8 cellular contexts compared by ENCODE assay signal in the genomic region with DNA sequence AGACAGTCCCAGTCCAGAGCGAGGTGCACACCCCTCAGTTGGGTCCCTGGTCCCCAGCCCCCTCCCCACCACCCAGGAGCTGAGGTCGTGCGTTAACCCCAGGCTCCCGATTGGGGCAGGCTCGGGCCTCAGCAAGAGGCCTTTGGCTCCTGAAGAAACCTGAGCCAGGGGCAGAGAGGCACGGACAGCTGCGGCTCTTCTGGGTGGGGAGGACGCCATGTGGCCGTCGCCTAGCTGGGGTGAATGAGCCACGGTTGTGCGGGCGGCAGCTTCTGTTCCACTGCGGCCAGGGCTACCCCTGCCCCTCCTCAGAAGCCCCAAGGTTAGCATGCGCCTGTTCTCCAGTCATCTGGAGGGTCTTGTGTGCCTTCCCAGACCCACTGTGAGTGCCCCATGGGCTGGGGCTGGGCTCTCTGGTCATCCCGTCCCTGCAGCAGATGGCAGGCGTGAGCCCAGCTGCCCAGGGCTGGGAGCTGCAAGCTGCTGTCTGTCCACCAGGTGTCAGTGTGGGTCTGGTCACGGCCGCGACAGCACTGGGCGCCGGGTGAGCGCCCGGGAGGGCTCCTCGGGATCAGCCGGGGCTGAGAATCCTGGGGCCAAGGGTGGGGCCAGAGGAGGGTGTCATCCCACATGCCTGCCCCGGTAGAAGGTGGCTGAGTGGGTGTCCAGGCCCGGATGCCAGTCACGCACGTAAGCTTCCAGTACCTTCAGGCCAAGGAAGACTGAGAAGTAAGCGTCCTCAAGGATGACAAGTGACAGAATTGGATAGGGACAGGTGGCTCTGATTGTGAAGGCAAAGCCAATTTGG. TPM values are rescaled to one million over a fixed set of nuclear protein-coding genes. Genes with fewer than 3 reads are reported as not detected.
DNase-seq lines count a peak whose midpoint lies in the region; ATAC-seq and TF ChIP-seq lines count a peak whose summit lies in the region.

No MANE protein-coding gene starts in this region.

- TF ChIP-seq CTCF in GM12872 (IDR thresholded peaks at IDR 0.05; ENCODE audit: insufficient read depth, low read depth, low read length) (peak; percentile 84), epithelial cell of proximal tubule (conservative IDR thresholded peaks at IDR 0.05; ENCODE audit: low read depth, low read length) (peak; percentile 77)

- H3K27ac Mint-ChIP-seq in naive B cell: no peak overlapping the region
- no peak overlapping the region for H3K27ac Mint-ChIP-seq in stimulated activated naive B cell treated with anti-CD40 and anti-IgM and Interleukin-4, amounts not matched to agents 10 μg/mL and 1 μg/mL and 100 μg/mL, for 72 hours

- no peaks in the 10 kb centered on the region for H3K4me1 Mint-ChIP-seq in naive B cell
- H3K4me1 Mint-ChIP-seq in stimulated activated naive B cell treated with anti-CD40 and anti-IgM and Interleukin-4, amounts not matched to agents 10 μg/mL and 1 μg/mL and 100 μg/mL, for 72 hours: no peaks in the 10 kb centered on the region

- H3K4me3 ChIP-seq in epithelial cell of proximal tubule (ENCODE audit: low read depth, low read length): no peak overlapping the region

- H3K36me3 Mint-ChIP-seq in naive B cell: no peaks in the 10 kb centered on the region
- H3K36me3 Mint-ChIP-seq in stimulated activated naive B cell treated with anti-CD40 and anti-IgM and Interleukin-4, amounts not matched to agents 10 μg/mL and 1 μg/mL and 100 μg/mL, for 72 hours: no peaks in the 10 kb centered on the region

- H3K4me3 Mint-ChIP-seq in naive B cell: no peak overlapping the region
- no peak overlapping the region for H3K4me3 Mint-ChIP-seq in stimulated activated naive B cell treated with anti-CD40 and anti-IgM and Interleukin-4, amounts not matched to agents 10 μg/mL and 1 μg/mL and 100 μg/mL, for 72 hours

- H3K9me3 Mint-ChIP-seq in naive B cell: no peaks in the 10 kb centered on the region
- H3K9me3 Mint-ChIP-seq in stimulated activated naive B cell treated with anti-CD40 and anti-IgM and Interleukin-4, amounts not matched to agents 10 μg/mL and 1 μg/mL and 100 μg/mL, for 72 hours: no peaks in the 10 kb centered on the region

- peak; percentile 5 for DNase-seq in NCI-H748 treated with DMSO at 0.1 percent for 48 hours (lab: John Stamatoyannopoulos, UW)
- peak; percentile 11 for DNase-seq in activated CD8-positive, alpha-beta memory T cell treated with anti-CD3 and anti-CD28 coated beads, Interleukin-2, amount 50 U/mL, for 1 hour (ENCODE audit: extremely low read depth)
- no peak for DNase-seq in epithelial cell of proximal tubule (ENCODE audit: low read depth)
- peak; percentile 45 for DNase-seq in naive B cell
- DNase-seq in stimulated activated naive B cell treated with anti-CD40 and anti-IgM and Interleukin-4, amounts not matched to agents 10 μg/mL and 1 μg/mL and 100 μg/mL, for 72 hours: peak; percentile 51

- ATAC-seq in HG02759 (IDR thresholded peaks at IDR 0.05; ENCODE audit: unreplicated experiment): peak; percentile 63
- ATAC-seq in naive B cell (ENCODE audit: low read depth in 2 of 2): peak; percentile 68 to 86
- ATAC-seq in stimulated activated naive B cell treated with anti-CD40 and anti-IgM and Interleukin-4, amounts not matched to agents 10 μg/mL and 1 μg/mL and 100 μg/mL, for 72 hours (replicated peaks): peak; percentile 86 to 87
- ATAC-seq in GM21737 (IDR thresholded peaks at IDR 0.05; ENCODE audit: unreplicated experiment): no peak

- peaks cover 0 to 17% (median 16%) of the 10 kb centered on the region in 3 donors for H3K27me3 Mint-ChIP-seq in naive B cell
- peaks cover 4 to 16% of the 10 kb centered on the region in 2 donors for H3K27me3 Mint-ChIP-seq in stimulated activated naive B cell treated with anti-CD40 and anti-IgM and Interleukin-4, amounts not matched to agents 10 μg/mL and 1 μg/mL and 100 μg/mL, for 72 hours

RNA-seq across cellular contexts. Expression of gene ATP2B3, which starts 21.9 kb away (rescaled TPM):
- not detected in 2 replicates for total RNA-seq in epithelial cell of proximal tubule
- under 1 TPM in 1 of 6 donors, not detected in 5; 0.05 TPM for polyA plus RNA-seq in naive B cell (ENCODE audit: low read depth in 6 of 6)

RNA-seq across cellular contexts. Expression of gene BGN, which starts 44.6 kb away (rescaled TPM):
- 0.69 TPM in 1 of 2 replicates, not detected in the other for total RNA-seq in epithelial cell of proximal tubule
- polyA plus RNA-seq in naive B cell (ENCODE audit: low read depth in 6 of 6): not detected

RNA-seq across cellular contexts. Expression of gene CCNQ, which starts 59.6 kb away (rescaled TPM):
- total RNA-seq in epithelial cell of proximal tubule: 31.4 and 48.3 TPM in 2 replicates
- 10 to 100 TPM; 31.9 to 88.0 (median 69.7) TPM for polyA plus RNA-seq in naive B cell (ENCODE audit: low read depth in 6 of 6)
